1 cellular context compared by ENCODE assay signal in genomic region chr1:228082975-228083870, GRCh38.
TF ChIP-seq lines count a peak whose summit lies in the region.

No MANE protein-coding gene starts in this region.

TF ChIP-seq in HepG2, 621 proteins besides CTCF, POLR2A, EP300 and RAD21 (continued from another document and continues in another):
- TF ChIP-seq STAT6 (CRISPR knock-in tag; IDR thresholded peaks at IDR 0.05; ENCODE audit: borderline replicate concordance), result no peak
- TF ChIP-seq ZNF160 (CRISPR knock-in tag; IDR thresholded peaks at IDR 0.05), result no peak
- TF ChIP-seq ZNF780A (CRISPR knock-in tag; IDR thresholded peaks at IDR 0.05), result no peak
- TF ChIP-seq ZFP36L1 (CRISPR knock-in tag; IDR thresholded peaks at IDR 0.05), result no peak
- no peak for TF ChIP-seq ZNF703 (CRISPR knock-in tag; IDR thresholded peaks at IDR 0.05; ENCODE audit: borderline replicate concordance)
- no peak for TF ChIP-seq ZBTB42 (CRISPR knock-in tag; IDR thresholded peaks at IDR 0.05)
- no peak for TF ChIP-seq IKZF4 (CRISPR knock-in tag; IDR thresholded peaks at IDR 0.05; ENCODE audit: borderline replicate concordance, low read depth, not compliant biosample characterization)
- TF ChIP-seq ZNF326 (CRISPR knock-in tag; IDR thresholded peaks at IDR 0.05; ENCODE audit: borderline replicate concordance), result 0 out of 2 replicates have a peak, but pooled peaks have one; percentile 9
- TF ChIP-seq ZNF552 (CRISPR knock-in tag; IDR thresholded peaks at IDR 0.05; ENCODE audit: borderline replicate concordance), result no peak
- no peak; the same call in 1 of the 2 replicates for TF ChIP-seq ZNF274 (CRISPR knock-in tag; IDR thresholded peaks at IDR 0.05)
- no peak for TF ChIP-seq ZNF546 (CRISPR knock-in tag; conservative IDR thresholded peaks at IDR 0.05)
- no peak for TF ChIP-seq ZNF749 (CRISPR knock-in tag; IDR thresholded peaks at IDR 0.05; ENCODE audit: borderline replicate concordance)
- TF ChIP-seq KAT8 (CRISPR knock-in tag; IDR thresholded peaks at IDR 0.05), result no peak; the same call in 1 of the 2 replicates
- no peak for TF ChIP-seq FOXM1 (CRISPR knock-in tag; IDR thresholded peaks at IDR 0.05)
- no peak for TF ChIP-seq MZF1 (CRISPR knock-in tag; IDR thresholded peaks at IDR 0.05; ENCODE audit: borderline replicate concordance)
- peak; percentile 81; the same call in 1 of the 2 replicates for TF ChIP-seq ZSCAN30 (CRISPR knock-in tag; IDR thresholded peaks at IDR 0.05)
- TF ChIP-seq HOXD1 (CRISPR knock-in tag; IDR thresholded peaks at IDR 0.05), result peak; percentile 5; the same call in 1 of the 2 replicates
- TF ChIP-seq, protein P1, sequence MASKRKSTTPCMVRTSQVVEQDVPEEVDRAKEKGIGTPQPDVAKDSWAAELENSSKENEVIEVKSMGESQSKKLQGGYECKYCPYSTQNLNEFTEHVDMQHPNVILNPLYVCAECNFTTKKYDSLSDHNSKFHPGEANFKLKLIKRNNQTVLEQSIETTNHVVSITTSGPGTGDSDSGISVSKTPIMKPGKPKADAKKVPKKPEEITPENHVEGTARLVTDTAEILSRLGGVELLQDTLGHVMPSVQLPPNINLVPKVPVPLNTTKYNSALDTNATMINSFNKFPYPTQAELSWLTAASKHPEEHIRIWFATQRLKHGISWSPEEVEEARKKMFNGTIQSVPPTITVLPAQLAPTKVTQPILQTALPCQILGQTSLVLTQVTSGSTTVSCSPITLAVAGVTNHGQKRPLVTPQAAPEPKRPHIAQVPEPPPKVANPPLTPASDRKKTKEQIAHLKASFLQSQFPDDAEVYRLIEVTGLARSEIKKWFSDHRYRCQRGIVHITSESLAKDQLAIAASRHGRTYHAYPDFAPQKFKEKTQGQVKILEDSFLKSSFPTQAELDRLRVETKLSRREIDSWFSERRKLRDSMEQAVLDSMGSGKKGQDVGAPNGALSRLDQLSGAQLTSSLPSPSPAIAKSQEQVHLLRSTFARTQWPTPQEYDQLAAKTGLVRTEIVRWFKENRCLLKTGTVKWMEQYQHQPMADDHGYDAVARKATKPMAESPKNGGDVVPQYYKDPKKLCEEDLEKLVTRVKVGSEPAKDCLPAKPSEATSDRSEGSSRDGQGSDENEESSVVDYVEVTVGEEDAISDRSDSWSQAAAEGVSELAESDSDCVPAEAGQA (IDR thresholded peaks at IDR 0.05; ENCODE audit: low read depth), result no peak
- TF ChIP-seq, protein P1 (CRISPR knock-in tag; IDR thresholded peaks at IDR 0.05; ENCODE audit: borderline replicate concordance), result no peak
- no peak for TF ChIP-seq EEA1 (CRISPR knock-in tag; IDR thresholded peaks at IDR 0.05; ENCODE audit: borderline replicate concordance)
- no peak for TF ChIP-seq ZNF33B (CRISPR knock-in tag; IDR thresholded peaks at IDR 0.05)
- TF ChIP-seq TARDBP (CRISPR knock-in tag; IDR thresholded peaks at IDR 0.05), result no peak
- TF ChIP-seq ZNF253 (CRISPR knock-in tag; IDR thresholded peaks at IDR 0.05; ENCODE audit: borderline replicate concordance), result no peak; the same call in 1 of the 2 replicates
- no peak for TF ChIP-seq MAZ (IDR thresholded peaks at IDR 0.05; ENCODE audit: borderline replicate concordance, low read depth, low read length)
- no peak for TF ChIP-seq MAZ (CRISPR knock-in tag; IDR thresholded peaks at IDR 0.05; ENCODE audit: low read depth)
- TF ChIP-seq HNF1B (CRISPR knock-in tag; IDR thresholded peaks at IDR 0.05), result no peak; the same call in 1 of the 2 replicates
- peak; percentile 23; the same call in 1 of the 2 replicates for TF ChIP-seq BRD4 (CRISPR knock-in tag; IDR thresholded peaks at IDR 0.05)
- TF ChIP-seq STAG1 (CRISPR knock-in tag; IDR thresholded peaks at IDR 0.05), result no peak
- no peak for TF ChIP-seq ZNF660 (CRISPR knock-in tag; IDR thresholded peaks at IDR 0.05; ENCODE audit: borderline replicate concordance, low read depth)
- TF ChIP-seq, protein P2, sequence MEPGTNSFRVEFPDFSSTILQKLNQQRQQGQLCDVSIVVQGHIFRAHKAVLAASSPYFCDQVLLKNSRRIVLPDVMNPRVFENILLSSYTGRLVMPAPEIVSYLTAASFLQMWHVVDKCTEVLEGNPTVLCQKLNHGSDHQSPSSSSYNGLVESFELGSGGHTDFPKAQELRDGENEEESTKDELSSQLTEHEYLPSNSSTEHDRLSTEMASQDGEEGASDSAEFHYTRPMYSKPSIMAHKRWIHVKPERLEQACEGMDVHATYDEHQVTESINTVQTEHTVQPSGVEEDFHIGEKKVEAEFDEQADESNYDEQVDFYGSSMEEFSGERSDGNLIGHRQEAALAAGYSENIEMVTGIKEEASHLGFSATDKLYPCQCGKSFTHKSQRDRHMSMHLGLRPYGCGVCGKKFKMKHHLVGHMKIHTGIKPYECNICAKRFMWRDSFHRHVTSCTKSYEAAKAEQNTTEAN (CRISPR knock-in tag; conservative IDR thresholded peaks at IDR 0.05), result peak; percentile 48; the same call in 1 of the 2 replicates
- 0 out of 2 replicates have a peak, but pooled peaks have one; percentile 18 for TF ChIP-seq ZNF317 (CRISPR knock-in tag; IDR thresholded peaks at IDR 0.05)
- TF ChIP-seq ZNF768 (CRISPR knock-in tag; IDR thresholded peaks at IDR 0.05), result no peak
- TF ChIP-seq ZBTB38 (CRISPR knock-in tag; IDR thresholded peaks at IDR 0.05), result 0 out of 2 replicates have a peak, but pooled peaks have one; percentile 3
- TF ChIP-seq, protein P3, sequence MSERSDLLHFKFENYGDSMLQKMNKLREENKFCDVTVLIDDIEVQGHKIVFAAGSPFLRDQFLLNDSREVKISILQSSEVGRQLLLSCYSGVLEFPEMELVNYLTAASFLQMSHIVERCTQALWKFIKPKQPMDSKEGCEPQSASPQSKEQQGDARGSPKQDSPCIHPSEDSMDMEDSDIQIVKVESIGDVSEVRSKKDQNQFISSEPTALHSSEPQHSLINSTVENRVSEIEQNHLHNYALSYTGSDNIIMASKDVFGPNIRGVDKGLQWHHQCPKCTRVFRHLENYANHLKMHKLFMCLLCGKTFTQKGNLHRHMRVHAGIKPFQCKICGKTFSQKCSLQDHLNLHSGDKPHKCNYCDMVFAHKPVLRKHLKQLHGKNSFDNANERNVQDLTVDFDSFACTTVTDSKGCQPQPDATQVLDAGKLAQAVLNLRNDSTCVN (CRISPR knock-in tag; IDR thresholded peaks at IDR 0.05; ENCODE audit: borderline replicate concordance), result no peak
- TF ChIP-seq, protein P4, sequence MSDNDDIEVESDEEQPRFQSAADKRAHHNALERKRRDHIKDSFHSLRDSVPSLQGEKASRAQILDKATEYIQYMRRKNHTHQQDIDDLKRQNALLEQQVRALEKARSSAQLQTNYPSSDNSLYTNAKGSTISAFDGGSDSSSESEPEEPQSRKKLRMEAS (IDR thresholded peaks at IDR 0.05), result no peak
- TF ChIP-seq NRL (CRISPR knock-in tag; IDR thresholded peaks at IDR 0.05; ENCODE audit: borderline replicate concordance), result peak; percentile 78; the same call in 1 of the 2 replicates
- TF ChIP-seq ZNF891 (CRISPR knock-in tag; IDR thresholded peaks at IDR 0.05), result peak; percentile 81
- no peak for TF ChIP-seq ZNF776 (CRISPR knock-in tag; IDR thresholded peaks at IDR 0.05)
- TF ChIP-seq ZSCAN31 (CRISPR knock-in tag; IDR thresholded peaks at IDR 0.05; ENCODE audit: low read depth), result peak; percentile 23; the same call in 1 of the 2 replicates
- TF ChIP-seq MYNN (CRISPR knock-in tag; IDR thresholded peaks at IDR 0.05; ENCODE audit: low read depth), result no peak
- no peak for TF ChIP-seq ZSCAN5A (CRISPR knock-in tag; IDR thresholded peaks at IDR 0.05; ENCODE audit: borderline replicate concordance)
- TF ChIP-seq MIER3 (CRISPR knock-in tag; IDR thresholded peaks at IDR 0.05; ENCODE audit: borderline replicate concordance), result no peak
- no peak for TF ChIP-seq ZNF20 (CRISPR knock-in tag; IDR thresholded peaks at IDR 0.05)
- TF ChIP-seq, protein P5, sequence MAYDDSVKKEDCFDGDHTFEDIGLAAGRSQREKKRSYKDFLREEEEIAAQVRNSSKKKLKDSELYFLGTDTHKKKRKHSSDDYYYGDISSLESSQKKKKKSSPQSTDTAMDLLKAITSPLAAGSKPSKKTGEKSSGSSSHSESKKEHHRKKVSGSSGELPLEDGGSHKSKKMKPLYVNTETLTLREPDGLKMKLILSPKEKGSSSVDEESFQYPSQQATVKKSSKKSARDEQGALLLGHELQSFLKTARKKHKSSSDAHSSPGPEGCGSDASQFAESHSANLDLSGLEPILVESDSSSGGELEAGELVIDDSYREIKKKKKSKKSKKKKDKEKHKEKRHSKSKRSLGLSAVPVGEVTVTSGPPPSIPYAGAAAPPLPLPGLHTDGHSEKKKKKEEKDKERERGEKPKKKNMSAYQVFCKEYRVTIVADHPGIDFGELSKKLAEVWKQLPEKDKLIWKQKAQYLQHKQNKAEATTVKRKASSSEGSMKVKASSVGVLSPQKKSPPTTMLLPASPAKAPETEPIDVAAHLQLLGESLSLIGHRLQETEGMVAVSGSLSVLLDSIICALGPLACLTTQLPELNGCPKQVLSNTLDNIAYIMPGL (CRISPR knock-in tag; IDR thresholded peaks at IDR 0.05; ENCODE audit: borderline replicate concordance in 1 of 2, low read depth in 1 of 2), result peak in 1 of 2 experiments; percentile 30; a peak in 2 of 4 replicates
- no peak for TF ChIP-seq ZNF33A (CRISPR knock-in tag; IDR thresholded peaks at IDR 0.05; ENCODE audit: borderline replicate concordance)
- TF ChIP-seq TOE1 (CRISPR knock-in tag; IDR thresholded peaks at IDR 0.05), result no peak
- no peak for TF ChIP-seq ZC3H13 (CRISPR knock-in tag; IDR thresholded peaks at IDR 0.05)
- TF ChIP-seq DPF2 (CRISPR knock-in tag; IDR thresholded peaks at IDR 0.05; ENCODE audit: borderline replicate concordance, low read depth), result no peak
- TF ChIP-seq, protein P6, sequence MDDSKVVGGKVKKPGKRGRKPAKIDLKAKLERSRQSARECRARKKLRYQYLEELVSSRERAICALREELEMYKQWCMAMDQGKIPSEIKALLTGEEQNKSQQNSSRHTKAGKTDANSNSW (CRISPR knock-in tag; IDR thresholded peaks at IDR 0.05; ENCODE audit: borderline replicate concordance), result no peak
- no peak for TF ChIP-seq HNF4A (CRISPR knock-in tag; IDR thresholded peaks at IDR 0.05)
- TF ChIP-seq ZNF10 (CRISPR knock-in tag; IDR thresholded peaks at IDR 0.05; ENCODE audit: borderline replicate concordance, low read depth), result no peak
